In genomic region chr1:156571261-156571958, GRCh38 we compare ENCODE assay signal across 9 cellular contexts. TPM values are rescaled to one million over a fixed set of nuclear protein-coding genes. Genes with fewer than 3 reads are reported as not detected.
DNase-seq lines count a peak whose midpoint lies in the region; ATAC-seq and FAIRE-seq lines count a peak whose summit lies in the region.
"Had no signal": no experiment of that assay in that cellular context is flagged by ENCODE, and none has a peak within 500 bp of the region (broad histone marks: within the 10 kb centered on the region; RNA-seq: fewer than 3 reads in every experiment).

No MANE protein-coding gene starts in this region.

- H2BK120ac ChIP-seq in mesendoderm (ENCODE audit: low read depth, low read length), result no peak overlapping the region

- peak overlapping the region; percentile 95 for H3K4me3 Mint-ChIP-seq in activated T-helper 2 cell treated with anti-CD3 and anti-CD28 coated beads, Interferon-gamma antibody, Interleukin-2, Interleukin-4, amounts not matched to agents 10 μg/mL and 5 μg/mL and 100 μg/mL, durations not matched to agents 14 hours and 24 hours and 36 hours (ENCODE audit: low read depth)

- no peak for ATAC-seq in GM19467 (IDR thresholded peaks at IDR 0.05; ENCODE audit: unreplicated experiment)
- ATAC-seq in GM18907 (IDR thresholded peaks at IDR 0.05; ENCODE audit: unreplicated experiment), result no peak

- H3K36me3 Mint-ChIP-seq in activated T-helper 2 cell treated with anti-CD3 and anti-CD28 coated beads, Interferon-gamma antibody, Interleukin-2, Interleukin-4, amounts not matched to agents 10 μg/mL and 5 μg/mL and 100 μg/mL, durations not matched to agents 14 hours and 24 hours and 36 hours (ENCODE audit: low read depth), result peaks cover 10% of the 10 kb centered on the region

- peaks cover 19% of the 10 kb centered on the region for H3K27me3 Mint-ChIP-seq in activated T-helper 2 cell treated with anti-CD3 and anti-CD28 coated beads, Interferon-gamma antibody, Interleukin-2, Interleukin-4, amounts not matched to agents 10 μg/mL and 5 μg/mL and 100 μg/mL, durations not matched to agents 14 hours and 24 hours and 36 hours (ENCODE audit: low read depth)

- peak overlapping the region; percentile 6 for H3K27ac Mint-ChIP-seq in activated T-helper 2 cell treated with anti-CD3 and anti-CD28 coated beads, Interferon-gamma antibody, Interleukin-2, Interleukin-4, amounts not matched to agents 10 μg/mL and 5 μg/mL and 100 μg/mL, durations not matched to agents 14 hours and 24 hours and 36 hours

- peaks cover 4% of the 10 kb centered on the region for H3K79me2 ChIP-seq in mesendoderm (ENCODE audit: control insufficient read depth, insufficient read depth, low read length)

- peak overlapping the region; percentile 57 to 86 (median 79); a peak in 20 of 22 replicates for H3K9ac ChIP-seq in BLaER1 treated with 17β-estradiol and CSF1 and Interleukin-3, amounts not matched to agents 10 nM and 100 nM
- H3K9ac ChIP-seq in mesendoderm (ENCODE audit: low read length), result peak overlapping the region; percentile 83

- intact Hi-C loops in activated T-helper 2 cell treated with anti-CD3 and anti-CD28 coated beads, Interferon-gamma antibody, Interleukin-2, Interleukin-4, amounts not matched to agents 10 μg/mL and 5 μg/mL and 100 μg/mL, durations not matched to agents 14 hours and 24 hours and 36 hours (cut with micrococcal nuclease), result loop anchor here (5.0 kb wide), 2 partner anchors 36 to 69 kb away; partner anchors contain the start of gene MEF2D

- peak overlapping the region; percentile 89 to 99 (median 95) for H3K4me2 ChIP-seq in BLaER1 treated with 17β-estradiol and CSF1 and Interleukin-3, amounts not matched to agents 10 nM and 100 nM
- H3K4me2 ChIP-seq in mesendoderm (ENCODE audit: low read length), result peak overlapping the region; percentile 26

- H4K8ac ChIP-seq in mesendoderm (ENCODE audit: low read depth, low read length), result no peak overlapping the region

- no peak overlapping the region for H4K5ac ChIP-seq in mesendoderm (ENCODE audit: low read length)

- peak overlapping the region; percentile 95 for H3K56ac ChIP-seq in mesendoderm (ENCODE audit: low read length)

- H3K27ac ChIP-seq in BLaER1 treated with 17β-estradiol and CSF1 and Interleukin-3, amounts not matched to agents 10 nM and 100 nM, result peak overlapping the region in 10 of 11 experiments; percentile 24 to 84 (median 70); a peak in 17 of 22 replicates
- no peak overlapping the region for H3K27ac ChIP-seq in mesendoderm (ENCODE audit: low read depth, low read length)

- no peaks in the 10 kb centered on the region for H3K27me3 ChIP-seq in BLaER1 treated with 17β-estradiol and CSF1 and Interleukin-3, amounts not matched to agents 10 nM and 100 nM
- H3K27me3 ChIP-seq in mesendoderm (ENCODE audit: insufficient read depth, low read length, poor library complexity), result no peaks in the 10 kb centered on the region

- no peaks in the 10 kb centered on the region for H3K9me3 Mint-ChIP-seq in activated T-helper 2 cell treated with anti-CD3 and anti-CD28 coated beads, Interferon-gamma antibody, Interleukin-2, Interleukin-4, amounts not matched to agents 10 μg/mL and 5 μg/mL and 100 μg/mL, durations not matched to agents 14 hours and 24 hours and 36 hours

- no peak overlapping the region for H3K23ac ChIP-seq in mesendoderm (ENCODE audit: low read length)

- no peak for FAIRE-seq in HTR-8/SVneo (lab: Jason Lieb, UNC)

- peak overlapping the region; percentile 30 for H3K18ac ChIP-seq in mesendoderm (ENCODE audit: low read length)

- H3K36me3 ChIP-seq in BLaER1 treated with 17β-estradiol and CSF1 and Interleukin-3, amounts not matched to agents 10 nM and 100 nM, result peaks cover 0 to 39% (median 31%) of the 10 kb centered on the region in 11 experiments; a peak in 19 of 22 replicates
- no peaks in the 10 kb centered on the region for H3K36me3 ChIP-seq in mesendoderm (ENCODE audit: control insufficient read depth, insufficient read depth, low read length)

- H3K9me3 ChIP-seq in BLaER1 treated with 17β-estradiol and CSF1 and Interleukin-3, amounts not matched to agents 10 nM and 100 nM (replicated peaks in 1 of 11), result no peaks in the 10 kb centered on the region

- H2BK15ac ChIP-seq in mesendoderm (replicated peaks; ENCODE audit: low read depth), result no peak overlapping the region

- H3K4me1 Mint-ChIP-seq in activated T-helper 2 cell treated with anti-CD3 and anti-CD28 coated beads, Interferon-gamma antibody, Interleukin-2, Interleukin-4, amounts not matched to agents 10 μg/mL and 5 μg/mL and 100 μg/mL, durations not matched to agents 14 hours and 24 hours and 36 hours (ENCODE audit: low read depth), result peaks cover 24% of the 10 kb centered on the region

- no peak overlapping the region for H2AK5ac ChIP-seq in mesendoderm (ENCODE audit: low read length)

- no CpG with 5 or more reads among the region's 4 CpGs for WGBS in mesendoderm (ENCODE audit: extremely low coverage, insufficient coverage, low lambda C conversion rate)

- no peak overlapping the region for H2BK5ac ChIP-seq in mesendoderm (ENCODE audit: low read length)

- peaks cover 25 to 37% (median 31%) of the 10 kb centered on the region in 10 experiments for H3K4me1 ChIP-seq in BLaER1 treated with 17β-estradiol and CSF1 and Interleukin-3, amounts not matched to agents 10 nM and 100 nM
- peaks cover 4% of the 10 kb centered on the region for H3K4me1 ChIP-seq in mesendoderm (ENCODE audit: control insufficient read depth, low read depth, low read length)

- DNase-seq in HTR-8/SVneo (ENCODE audit: insufficient read length, low spot score) (peak; percentile 60), mesendoderm (no peak), mesenteric fat pad (ENCODE audit: low spot score) (no peak), NCI-H1436 treated with DMSO at 0.1 percent for 48 hours (lab: John Stamatoyannopoulos, UW) (no peak)
- DNase-seq in activated T-helper 2 cell treated with anti-CD3 and anti-CD28 coated beads, Interferon-gamma antibody, Interleukin-2, Interleukin-4, amounts not matched to agents 10 μg/mL and 5 μg/mL and 100 μg/mL, durations not matched to agents 14 hours and 24 hours and 36 hours (ENCODE audit: low spot score), result no peak

- peak overlapping the region; percentile 46 to 85 (median 72) for H3K4me3 ChIP-seq in BLaER1 treated with 17β-estradiol and CSF1 and Interleukin-3, amounts not matched to agents 10 nM and 100 nM
- H3K4me3 ChIP-seq in mesendoderm (ENCODE audit: low read length), result peak overlapping the region; percentile 75

- H4K20me1 ChIP-seq in BLaER1 treated with 17β-estradiol and CSF1 and Interleukin-3, amounts not matched to agents 10 nM and 100 nM, result no peaks in the 10 kb centered on the region

- H3K4ac ChIP-seq in mesendoderm (ENCODE audit: low read depth, low read length), result no peak overlapping the region

- H3K79me1 ChIP-seq in mesendoderm (ENCODE audit: low read length), result peaks cover 5% of the 10 kb centered on the region

RNA-seq across cellular contexts. Expression of gene IQGAP3, which starts 1.0 kb away (rescaled TPM):
- 16.1 and 16.8 TPM in 2 replicates for total RNA-seq in activated T-helper 2 cell treated with anti-CD3 and anti-CD28 coated beads, Interferon-gamma antibody, Interleukin-2, Interleukin-4, amounts not matched to agents 10 μg/mL and 5 μg/mL and 100 μg/mL, durations not matched to agents 14 hours and 24 hours and 36 hours
- polyA plus RNA-seq in mesendoderm (2013, experiment 1 of 2), result 9.4 TPM
- polyA plus RNA-seq in mesendoderm (2013, experiment 2 of 2), result 9.5 TPM
- 0.55 TPM for total RNA-seq in mesenteric fat pad

RNA-seq across cellular contexts. Expression of gene TTC24, which starts 8.1 kb away (rescaled TPM):
- 3.8 and 4.5 TPM in 2 replicates for total RNA-seq in activated T-helper 2 cell treated with anti-CD3 and anti-CD28 coated beads, Interferon-gamma antibody, Interleukin-2, Interleukin-4, amounts not matched to agents 10 μg/mL and 5 μg/mL and 100 μg/mL, durations not matched to agents 14 hours and 24 hours and 36 hours
- polyA plus RNA-seq in mesendoderm (2013, experiment 1 of 2), result not detected
- 0.06 TPM for polyA plus RNA-seq in mesendoderm (2013, experiment 2 of 2)
- total RNA-seq in mesenteric fat pad, result not detected
- total RNA-seq: SK-MEL-5 had no signal

RNA-seq across cellular contexts. Expression of gene NAXE, which starts 20.2 kb away (rescaled TPM):
- total RNA-seq in activated T-helper 2 cell treated with anti-CD3 and anti-CD28 coated beads, Interferon-gamma antibody, Interleukin-2, Interleukin-4, amounts not matched to agents 10 μg/mL and 5 μg/mL and 100 μg/mL, durations not matched to agents 14 hours and 24 hours and 36 hours, result 76.1 and 78.8 TPM in 2 replicates
- 56.5 TPM for polyA plus RNA-seq in mesendoderm (2013, experiment 1 of 2)
- polyA plus RNA-seq in mesendoderm (2013, experiment 2 of 2), result 55.0 TPM
- total RNA-seq in mesenteric fat pad, result 55.1 TPM

RNA-seq across cellular contexts. Expression of gene GPATCH4, which starts 29.9 kb away (rescaled TPM):
- total RNA-seq in activated T-helper 2 cell treated with anti-CD3 and anti-CD28 coated beads, Interferon-gamma antibody, Interleukin-2, Interleukin-4, amounts not matched to agents 10 μg/mL and 5 μg/mL and 100 μg/mL, durations not matched to agents 14 hours and 24 hours and 36 hours, result 73.7 and 80.4 TPM in 2 replicates
- 111 TPM for polyA plus RNA-seq in mesendoderm (2013, experiment 1 of 2)
- polyA plus RNA-seq in mesendoderm (2013, experiment 2 of 2), result 111 TPM
- 40.4 TPM for total RNA-seq in mesenteric fat pad

RNA-seq across cellular contexts. Expression of gene HAPLN2, which starts 47.8 kb away (rescaled TPM):
- not detected in 2 replicates for total RNA-seq in activated T-helper 2 cell treated with anti-CD3 and anti-CD28 coated beads, Interferon-gamma antibody, Interleukin-2, Interleukin-4, amounts not matched to agents 10 μg/mL and 5 μg/mL and 100 μg/mL, durations not matched to agents 14 hours and 24 hours and 36 hours
- polyA plus RNA-seq in mesendoderm (2013, experiment 1 of 2), result not detected
- polyA plus RNA-seq in mesendoderm (2013, experiment 2 of 2), result 0.04 TPM
- 0.35 TPM for total RNA-seq in mesenteric fat pad
- total RNA-seq: SK-MEL-5 had no signal

Comparison
In these comparisons a context has a peak if more than half of its experiments do, and no peak if none do; other contexts are left out.
1. RNA of gene IQGAP3, which starts 1.0 kb away (total RNA-seq): 16.1 to 16.8 TPM in activated T-helper 2 cell treated with anti-CD3 and anti-CD28 coated beads, Interferon-gamma antibody, Interleukin-2, Interleukin-4, amounts not matched to agents 10 μg/mL and 5 μg/mL and 100 μg/mL, durations not matched to agents 14 hours and 24 hours and 36 hours; 0.55 TPM in mesenteric fat pad (single experiment); every median in the first group is over 10 times any median in the second.